In genomic region chr11:126090452-126090851, GRCh38 we compare ENCODE assay signal across 23 cellular contexts. TPM values are rescaled to one million over a fixed set of nuclear protein-coding genes. Genes with fewer than 3 reads are reported as not detected.
DNase-seq lines count a peak whose midpoint lies in the region; ATAC-seq and TF ChIP-seq lines count a peak whose summit lies in the region.
"Had no signal": no experiment of that assay in that cellular context is flagged by ENCODE, and none has a peak within 500 bp of the region (broad histone marks: within the 10 kb centered on the region; RNA-seq: fewer than 3 reads in every experiment).

No MANE protein-coding gene starts in this region.

- H3K9me3 Mint-ChIP-seq in activated CD4-positive, alpha-beta T cell treated with anti-CD3 and anti-CD28 coated beads, Interleukin-2, amount 10 ng/mL, durations not matched to agents 7 days and 5 days, result no peaks in the 10 kb centered on the region
- H3K9me3 Mint-ChIP-seq in Calu3 (ENCODE audit: low read depth, unreplicated experiment), result no peaks in the 10 kb centered on the region
- H3K9me3 Mint-ChIP-seq: activated naive CD4-positive, alpha-beta T cell treated with anti-CD3 and anti-CD28 coated beads, Interleukin-2, amount 10 ng/mL, durations not matched to agents 7 days and 5 days; GM23338; mesothelial cell of epicardium; naive thymus-derived CD8-positive, alpha-beta T cell; WTC11 had no signal

- peaks cover 4% of the 10 kb centered on the region for H3K27me3 Mint-ChIP-seq in activated CD4-positive, alpha-beta T cell treated with anti-CD3 and anti-CD28 coated beads, Interleukin-2, amount 10 ng/mL, durations not matched to agents 7 days and 5 days
- H3K27me3 Mint-ChIP-seq in Calu3 (ENCODE audit: unreplicated experiment), result no peaks in the 10 kb centered on the region
- H3K27me3 Mint-ChIP-seq: naive thymus-derived CD8-positive, alpha-beta T cell had no signal

- no peak for TF ChIP-seq CTCF in Calu3 (IDR thresholded peaks at IDR 0.05; ENCODE audit: unreplicated experiment)

- no peaks in the 10 kb centered on the region for H3K36me3 Mint-ChIP-seq in activated CD4-positive, alpha-beta T cell treated with anti-CD3 and anti-CD28 coated beads, Interleukin-2, amount 10 ng/mL, durations not matched to agents 7 days and 5 days (ENCODE audit: low read depth)
- H3K36me3 Mint-ChIP-seq in Calu3 (ENCODE audit: insufficient read depth, unreplicated experiment), result peaks cover 4% of the 10 kb centered on the region
- H3K36me3 Mint-ChIP-seq: activated naive CD4-positive, alpha-beta T cell treated with anti-CD3 and anti-CD28 coated beads, Interleukin-2, amount 10 ng/mL, durations not matched to agents 7 days and 5 days; mesothelial cell of epicardium; naive thymus-derived CD8-positive, alpha-beta T cell; WTC11 had no signal

- DNase-seq in NCI-H2107 treated with DMSO at 0.1 percent for 48 hours (lab: John Stamatoyannopoulos, UW; ENCODE audit: unreplicated experiment) (peak; percentile 49), NCI-H2107 (lab: John Stamatoyannopoulos, UW) (no peak), NCI-H2196 (lab: John Stamatoyannopoulos, UW; ENCODE audit: unreplicated experiment) (peak; percentile 84), SK-N-DZ (ENCODE audit: low spot score) (no peak), Calu3 (no peak)
- DNase-seq in activated CD4-positive, alpha-beta T cell treated with anti-CD3 and anti-CD28 coated beads, Interleukin-2, amount 10 ng/mL, durations not matched to agents 7 days and 5 days, result no peak
- DNase-seq: activated naive CD4-positive, alpha-beta T cell treated with anti-CD3 and anti-CD28 coated beads, Interleukin-2, amount 10 ng/mL, durations not matched to agents 7 days and 5 days; amniotic stem cell; effector memory CD4-positive, alpha-beta T cell; foreskin keratinocyte; heart left ventricle; naive thymus-derived CD8-positive, alpha-beta T cell; NCI-H187 treated with DMSO at 0.1 percent for 48 hours; NK-92 treated with Interleukin-12 subunit alpha and Interleukin-12 subunit beta, amount 100 ng/mL, for 24 hours; occipital lobe; PC-3; SHP77 treated with DMSO at 0.1 percent for 48 hours; stimulated activated naive CD4-positive, alpha-beta T cell treated with Interleukin-2 at 50 U/mL for 16 hours had no signal

- H3K4me3 Mint-ChIP-seq in activated CD4-positive, alpha-beta T cell treated with anti-CD3 and anti-CD28 coated beads, Interleukin-2, amount 10 ng/mL, durations not matched to agents 7 days and 5 days, result no peak overlapping the region
- H3K4me3 Mint-ChIP-seq in Calu3 (ENCODE audit: low read depth, unreplicated experiment), result no peak overlapping the region
- H3K4me3 Mint-ChIP-seq: activated naive CD4-positive, alpha-beta T cell treated with anti-CD3 and anti-CD28 coated beads, Interleukin-2, amount 10 ng/mL, durations not matched to agents 7 days and 5 days; GM23338; mesothelial cell of epicardium; naive thymus-derived CD8-positive, alpha-beta T cell; WTC11 had no signal

- no peaks in the 10 kb centered on the region for H3K4me1 Mint-ChIP-seq in activated CD4-positive, alpha-beta T cell treated with anti-CD3 and anti-CD28 coated beads, Interleukin-2, amount 10 ng/mL, durations not matched to agents 7 days and 5 days
- no peaks in the 10 kb centered on the region for H3K4me1 Mint-ChIP-seq in Calu3 (ENCODE audit: low read depth, unreplicated experiment)

- H3K27ac Mint-ChIP-seq in activated CD4-positive, alpha-beta T cell treated with anti-CD3 and anti-CD28 coated beads, Interleukin-2, amount 10 ng/mL, durations not matched to agents 7 days and 5 days, result no peak overlapping the region
- H3K27ac Mint-ChIP-seq in Calu3 (ENCODE audit: unreplicated experiment), result no peak overlapping the region
- H3K27ac Mint-ChIP-seq: activated naive CD4-positive, alpha-beta T cell treated with anti-CD3 and anti-CD28 coated beads, Interleukin-2, amount 10 ng/mL, durations not matched to agents 7 days and 5 days; GM23338; mesothelial cell of epicardium; naive thymus-derived CD8-positive, alpha-beta T cell; WTC11 had no signal

- POLR2A ChIA-PET in activated CD4-positive, alpha-beta T cell treated with anti-CD3 and anti-CD28 coated beads, Interleukin-2, amount 10 ng/mL, durations not matched to agents 7 days and 5 days (lab: Charles Lee), result no interaction called here

- intact Hi-C loops in Calu3 (cut with micrococcal nuclease; ENCODE audit: unreplicated experiment), result no loop called here

- CTCF ChIA-PET in activated CD4-positive, alpha-beta T cell treated with anti-CD3 and anti-CD28 coated beads, Interleukin-2, amount 10 ng/mL, durations not matched to agents 7 days and 5 days (lab: Charles Lee), result no interaction called here
- CTCF ChIA-PET in Calu3 (lab: Charles Lee), result no interaction called here

- no peak for ATAC-seq in GM18520 (IDR thresholded peaks at IDR 0.05; ENCODE audit: unreplicated experiment)
- ATAC-seq: foreskin keratinocyte; GM23338; heart left ventricle; naive thymus-derived CD8-positive, alpha-beta T cell; PC-3; WTC11 had no signal

- no TSS peak for BruUV-seq in Calu3 (replicated peaks; lab: Mats Ljungman, UMichigan)

TF ChIP-seq in PFSK-1, 5 proteins besides CTCF, POLR2A, EP300 and RAD21:
- TF ChIP-seq FOXP2 (optimal IDR thresholded peaks at IDR 0.05; ENCODE audit: borderline replicate concordance, extremely low read depth, extremely low read length, insufficient read depth) (peak; percentile 71), POLR2AphosphoS5 (IDR thresholded peaks at IDR 0.05; ENCODE audit: low read depth, low read length) (no peak)
TF ChIP-seq in PFSK-1: peak in this region for 1.

RNA-seq across cellular contexts. Expression of gene CDON, which starts 27.8 kb away (rescaled TPM):
- polyA plus RNA-seq in PFSK-1 (2012; ENCODE audit: insufficient read length, low read depth), result 7.0 TPM
- polyA plus RNA-seq in SK-N-DZ (2014; cell fraction: cytosol; rRNA removed), result 20.4 and 31.2 TPM in 2 replicates
- polyA plus RNA-seq in SK-N-DZ (2014; cell fraction: nucleus; rRNA removed), result 15.1 and 28.0 TPM in 2 replicates
- 1 to 10 TPM; 2.6 to 3.4 TPM for total RNA-seq in activated CD4-positive, alpha-beta T cell treated with anti-CD3 and anti-CD28 coated beads, Interleukin-2, amount 10 ng/mL, durations not matched to agents 7 days and 5 days
- total RNA-seq in Calu3 (2022), result 10.6 and 14.8 TPM in 2 replicates

Comparison
In these comparisons a context has a peak if more than half of its experiments do, and no peak if none do; other contexts are left out.
1. DNase-seq: peak in NCI-H2107 treated with DMSO at 0.1 percent for 48 hours (single experiment) and NCI-H2196 (single experiment); none in NCI-H2107 (single experiment), SK-N-DZ (single experiment), activated CD4-positive, alpha-beta T cell treated with anti-CD3 and anti-CD28 coated beads, Interleukin-2, amount 10 ng/mL, durations not matched to agents 7 days and 5 days (single experiment) and Calu3 (single experiment).